In genomic region chr15:66832679-66833078, GRCh38 we compare ENCODE assay signal across 13 cellular contexts.
DNase-seq lines count a peak whose midpoint lies in the region; ATAC-seq and TF ChIP-seq lines count a peak whose summit lies in the region.
"Had no signal": no experiment of that assay in that cellular context is flagged by ENCODE, and none has a peak within 500 bp of the region (broad histone marks: within the 10 kb centered on the region; RNA-seq: fewer than 3 reads in every experiment).

No MANE protein-coding gene starts in this region.

- 0 out of 2 replicates have a peak overlapping the region, but pooled peaks have one; percentile 7 for H3K4ac ChIP-seq in IMR-90 (ENCODE audit: low read depth, low read length)

- dilution Hi-C loops in IMR-90 (cut with HindIII; ENCODE audit: low sequenced_read_pairs, unreplicated experiment): no loop called here

- H3K23ac ChIP-seq in IMR-90 (ENCODE audit: low read depth, low read length): no peak overlapping the region

- no peak overlapping the region for H2AFZ ChIP-seq in IMR-90 (replicated peaks; ENCODE audit: low read length, poor library complexity)

- H3K4me3 ChIP-seq in IMR-90 (ENCODE audit: insufficient read depth, low read depth, low read length) (no peak overlapping the region), fibroblast of villous mesenchyme (ENCODE audit: low read depth, low read length) (no peak overlapping the region)

- TF ChIP-seq POLR2A in IMR-90 (IDR thresholded peaks at IDR 0.05; ENCODE audit: low read depth, low read length): no peak

- in situ Hi-C loops in IMR-90 (cut with MboI; ENCODE audit: low sequenced_read_pairs): loop anchor here (25.0 kb wide), 1 partner anchor 120 kb away; the partner anchor contains the start of gene SMAD6

- no peak for TF ChIP-seq RAD21 in IMR-90 (IDR thresholded peaks at IDR 0.05; ENCODE audit: low read length)

- no peak overlapping the region for H4K91ac ChIP-seq in IMR-90 (ENCODE audit: insufficient read depth, low read depth, low read length)

- no peak overlapping the region for H3K56ac ChIP-seq in IMR-90 (ENCODE audit: extremely low read depth, insufficient read depth, low read length)

- H3K27ac ChIP-seq in IMR-90 (ENCODE audit: insufficient read depth, low read length): no peak overlapping the region
- H3K27ac ChIP-seq: VCaP had no signal

- H3K4me2 ChIP-seq in IMR-90 (ENCODE audit: low read depth, low read length): no peak overlapping the region

- no CpG with 5 or more reads among the region's 4 CpGs for WGBS in IMR-90 (ENCODE audit: extremely low coverage in 2 of 2, insufficient read length in 1 of 2), 2 experiments

- BruUV-seq in IMR-90 (replicated peaks; lab: Mats Ljungman, UMichigan): no TSS peak

- no peak overlapping the region for H4K8ac ChIP-seq in IMR-90 (ENCODE audit: low read depth in 2 of 2, low read length in 2 of 2)

- H4K5ac ChIP-seq in IMR-90 (ENCODE audit: low read depth, low read length): no peak overlapping the region

- no peak overlapping the region for H2BK5ac ChIP-seq in IMR-90 (ENCODE audit: low read depth, low read length, poor library complexity, severe bottlenecking)

- DNase-seq in AG20443 (ENCODE audit: low spot score) (peak; percentile 43), IMR-90 (peak; percentile 56), RPMI7951 (ENCODE audit: low read depth) (peak; percentile 39), fibroblast of villous mesenchyme (ENCODE audit: low read depth) (peak; percentile 75), T-helper 9 cell (no peak), cortex of kidney (lab: John Stamatoyannopoulos, UW) (no peak)
- DNase-seq in activated naive CD8-positive, alpha-beta T cell treated with anti-CD3 and anti-CD28 coated beads, Interleukin-2, amount 50 U/mL, for 24 hours: no peak
- DNase-seq: activated T-cell treated with anti-CD3 and anti-CD28 coated beads, Interleukin-2, amount 50 U/mL, for 24 hours; CD4-positive, CD25-positive, alpha-beta regulatory T cell; NCI-H2107; posterior cingulate gyrus had no signal

- peak overlapping the region; percentile 45; the same call in 1 of the 2 replicates for H3K14ac ChIP-seq in IMR-90 (replicated peaks; ENCODE audit: low read depth, low read length)

- no peak overlapping the region for H3K4me3 Mint-ChIP-seq in activated naive CD8-positive, alpha-beta T cell treated with anti-CD3 and anti-CD28 coated beads, Interleukin-2, amount 50 U/mL, for 24 hours
- H3K4me3 Mint-ChIP-seq: activated T-cell treated with anti-CD3 and anti-CD28 coated beads, Interleukin-2, amount 50 U/mL, for 24 hours; CD4-positive, CD25-positive, alpha-beta regulatory T cell had no signal

- intact Hi-C loops in IMR-90 (cut with micrococcal nuclease): no loop called here

- no peak overlapping the region for H2AK9ac ChIP-seq in IMR-90 (replicated peaks; ENCODE audit: low read depth, low read length, poor library complexity)

- no peak overlapping the region for H2BK20ac ChIP-seq in IMR-90 (ENCODE audit: low read depth, low read length)

- no peaks in the 10 kb centered on the region for H3K9me1 ChIP-seq in IMR-90 (ENCODE audit: insufficient read depth, low read length)

- H3K36me3 Mint-ChIP-seq in activated naive CD8-positive, alpha-beta T cell treated with anti-CD3 and anti-CD28 coated beads, Interleukin-2, amount 50 U/mL, for 24 hours (ENCODE audit: low read depth): no peaks in the 10 kb centered on the region
- H3K36me3 Mint-ChIP-seq: CD4-positive, CD25-positive, alpha-beta regulatory T cell had no signal

- H3K9me3 ChIP-seq in IMR-90 (ENCODE audit: control insufficient read depth, insufficient read depth, low read length): peaks cover 5% of the 10 kb centered on the region

- peaks cover 4% of the 10 kb centered on the region for H3K4me1 Mint-ChIP-seq in activated naive CD8-positive, alpha-beta T cell treated with anti-CD3 and anti-CD28 coated beads, Interleukin-2, amount 50 U/mL, for 24 hours
- H3K4me1 Mint-ChIP-seq: CD4-positive, CD25-positive, alpha-beta regulatory T cell had no signal

- ATAC-seq in IMR-90 (ENCODE audit: low read depth) (no peak), HG02642 (IDR thresholded peaks at IDR 0.05; ENCODE audit: poor library complexity, unreplicated experiment) (no peak)
- no peak for ATAC-seq in activated naive CD8-positive, alpha-beta T cell treated with anti-CD3 and anti-CD28 coated beads, Interleukin-2, amount 50 U/mL, for 24 hours

- H3K36me3 ChIP-seq in IMR-90 (ENCODE audit: control insufficient read depth, insufficient read depth, low read length): no peaks in the 10 kb centered on the region

- peak overlapping the region; percentile 35; the same call in 1 of the 2 replicates for H2AK5ac ChIP-seq in IMR-90 (ENCODE audit: low read depth, low read length)

- POLR2A ChIA-PET in IMR-90 (lab: Charles Lee; ENCODE audit: unreplicated experiment): no interaction called here

- TF ChIP-seq CTCF in IMR-90 (conservative IDR thresholded peaks at IDR 0.05; ENCODE audit: low read depth, low read length) (no peak), fibroblast of villous mesenchyme (IDR thresholded peaks at IDR 0.05; ENCODE audit: insufficient read depth, low read depth, low read length) (no peak)

- peaks cover 5% of the 10 kb centered on the region for H3K27me3 Mint-ChIP-seq in activated naive CD8-positive, alpha-beta T cell treated with anti-CD3 and anti-CD28 coated beads, Interleukin-2, amount 50 U/mL, for 24 hours

- no peaks in the 10 kb centered on the region for H4K20me1 ChIP-seq in IMR-90 (ENCODE audit: insufficient read depth, low read length)

- H3K9ac ChIP-seq in IMR-90 (ENCODE audit: low read depth, low read length): no peak overlapping the region

- CTCF ChIA-PET in IMR-90 (lab: Yijun Ruan, JAX): interaction anchor here (0.7 kb wide), 1 partner anchor 511 kb away, joined by 3 read pairs; no protein-coding TSS in a partner anchor

- no peak overlapping the region for H3K18ac ChIP-seq in IMR-90 (ENCODE audit: low read depth, low read length)

- no peak overlapping the region for H2BK120ac ChIP-seq in IMR-90 (ENCODE audit: low read depth, low read length)

- H3K27me3 ChIP-seq in IMR-90 (ENCODE audit: control insufficient read depth, insufficient read depth, low read length): no peaks in the 10 kb centered on the region

- H3K79me1 ChIP-seq in IMR-90 (ENCODE audit: low read depth in 1 of 2, low read length in 2 of 2): no peaks in the 10 kb centered on the region

- H2BK15ac ChIP-seq in IMR-90 (ENCODE audit: low read depth, low read length): no peak overlapping the region

- no peak overlapping the region for H3K27ac Mint-ChIP-seq in activated naive CD8-positive, alpha-beta T cell treated with anti-CD3 and anti-CD28 coated beads, Interleukin-2, amount 50 U/mL, for 24 hours
- H3K27ac Mint-ChIP-seq: activated T-cell treated with anti-CD3 and anti-CD28 coated beads, Interleukin-2, amount 50 U/mL, for 24 hours had no signal

- peaks cover 5% of the 10 kb centered on the region for H3K4me1 ChIP-seq in IMR-90 (ENCODE audit: control insufficient read depth, insufficient read depth, low read length)

- H3K9me3 Mint-ChIP-seq in activated naive CD8-positive, alpha-beta T cell treated with anti-CD3 and anti-CD28 coated beads, Interleukin-2, amount 50 U/mL, for 24 hours: no peaks in the 10 kb centered on the region
- H3K9me3 Mint-ChIP-seq: activated T-cell treated with anti-CD3 and anti-CD28 coated beads, Interleukin-2, amount 50 U/mL, for 24 hours had no signal

TF ChIP-seq in IMR-90, 13 proteins besides CTCF, POLR2A, EP300 and RAD21:
- no peak for TF ChIP-seq SMC3 (IDR thresholded peaks at IDR 0.05; ENCODE audit: low read depth, low read length)
- peak; percentile 57 for TF ChIP-seq CEBPB (IDR thresholded peaks at IDR 0.05; ENCODE audit: low read depth, low read length)
TF ChIP-seq in IMR-90: peak in this region for 1.

Comparison
In these comparisons a context has a peak if more than half of its experiments do, and no peak if none do; other contexts are left out.
1. DNase-seq: peak in AG20443 (single experiment), IMR-90 (single experiment), RPMI7951 (single experiment) and fibroblast of villous mesenchyme (single experiment); none in activated naive CD8-positive, alpha-beta T cell treated with anti-CD3 and anti-CD28 coated beads, Interleukin-2, amount 50 U/mL, for 24 hours (single experiment), T-helper 9 cell (single experiment) and cortex of kidney (single experiment).